Comparison of ENCODE assay signal across 8 cellular contexts in the genomic region with DNA sequence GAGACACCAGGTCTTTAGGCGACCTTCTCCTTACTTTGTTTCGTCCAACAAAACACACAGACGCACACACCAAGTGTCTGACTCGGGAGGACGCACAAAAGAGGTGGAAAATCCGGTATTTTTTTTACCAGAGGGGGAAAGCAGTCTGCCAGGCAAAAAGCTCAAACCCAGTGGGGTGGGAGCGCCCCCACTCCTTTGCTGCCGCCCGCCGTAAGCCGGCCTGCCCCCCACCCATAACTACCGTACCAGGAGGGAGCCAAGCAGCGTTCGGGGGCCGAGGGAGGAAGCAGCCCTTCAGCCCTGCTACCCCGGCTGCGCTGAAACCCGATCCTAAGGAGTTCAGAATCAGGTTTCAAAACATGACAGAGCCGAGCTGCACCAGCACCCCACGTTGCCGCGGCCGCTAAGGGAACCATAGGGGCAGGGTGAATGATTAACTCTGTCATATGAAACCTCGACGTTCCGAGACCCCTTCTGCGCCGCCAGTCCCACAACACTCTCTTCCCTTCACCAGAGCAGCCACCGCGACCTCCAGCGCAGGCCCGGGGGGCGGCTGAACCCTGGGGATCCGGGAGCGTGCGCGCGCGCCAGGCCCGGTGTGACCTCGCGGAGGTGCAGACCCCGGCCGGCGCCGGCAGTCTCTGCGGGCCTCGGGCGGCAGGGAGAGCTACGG. TPM values are rescaled to one million over a fixed set of nuclear protein-coding genes. Genes with fewer than 3 reads are reported as not detected.
DNase-seq lines count a peak whose midpoint lies in the region; ATAC-seq, FAIRE-seq and TF ChIP-seq lines count a peak whose summit lies in the region.

No MANE protein-coding gene starts in this region.

- no peak overlapping the region for H3K27ac Mint-ChIP-seq in IgD-negative memory B cell
- H3K27ac Mint-ChIP-seq in stimulated activated memory B cell treated with anti-CD40 and anti-IgM and Interleukin-4, amounts not matched to agents 10 μg/mL and 1 μg/mL and 100 μg/mL, for 72 hours = no peak overlapping the region

- H3K4me3 ChIP-seq in SU-DHL-6 (ENCODE audit: insufficient read depth, low read length, poor library complexity, severe bottlenecking) (peak overlapping the region; percentile 71), bronchial epithelial cell (ENCODE audit: low read depth, low read length) (peak overlapping the region; percentile 74), left lung (peak overlapping the region; percentile 55 to 66)

- H3K36me3 ChIP-seq in SU-DHL-6 (ENCODE audit: low read length) (no peaks in the 10 kb centered on the region), bronchial epithelial cell (ENCODE audit: control insufficient read depth, insufficient read depth, low read length) (peaks cover 4% of the 10 kb centered on the region), left lung (no peaks in the 10 kb centered on the region)

- no peak for FAIRE-seq in bronchial epithelial cell (lab: Jason Lieb, UNC)

- peak overlapping the region; percentile 91 for H2AFZ ChIP-seq in SU-DHL-6 (ENCODE audit: low read depth, low read length, severe bottlenecking)

- H4K20me1 ChIP-seq in SU-DHL-6 (ENCODE audit: low read depth, low read length) = no peaks in the 10 kb centered on the region

- peaks cover 0 to 32% of the 10 kb centered on the region in 2 donors for H3K4me1 ChIP-seq in left lung

- ATAC-seq in left lung = peak; percentile 44
- ATAC-seq in stimulated activated memory B cell treated with anti-CD40 and anti-IgM and Interleukin-4, amounts not matched to agents 10 μg/mL and 1 μg/mL and 100 μg/mL, for 72 hours = no peak
- ATAC-seq in GM19324 (IDR thresholded peaks at IDR 0.05; ENCODE audit: low FRiP score, unreplicated experiment) = no peak

- H3K9me2 ChIP-seq in SU-DHL-6 (replicated peaks; ENCODE audit: insufficient read depth, low read length) = no peaks in the 10 kb centered on the region

- peaks cover 0 to 3% (median 0%) of the 10 kb centered on the region in 3 donors for H3K9me3 Mint-ChIP-seq in IgD-negative memory B cell
- H3K9me3 Mint-ChIP-seq in stimulated activated memory B cell treated with anti-CD40 and anti-IgM and Interleukin-4, amounts not matched to agents 10 μg/mL and 1 μg/mL and 100 μg/mL, for 72 hours = no peaks in the 10 kb centered on the region

- intact Hi-C loops in left lung (cut with DNase I) = no loop called here

- H3K4me3 Mint-ChIP-seq in IgD-negative memory B cell = peak overlapping the region; percentile 83 to 94 (median 90)
- peak overlapping the region; percentile 83 for H3K4me3 Mint-ChIP-seq in stimulated activated memory B cell treated with anti-CD40 and anti-IgM and Interleukin-4, amounts not matched to agents 10 μg/mL and 1 μg/mL and 100 μg/mL, for 72 hours

- peaks cover 2% of the 10 kb centered on the region for H3K36me3 Mint-ChIP-seq in IgD-negative memory B cell
- H3K36me3 Mint-ChIP-seq in stimulated activated memory B cell treated with anti-CD40 and anti-IgM and Interleukin-4, amounts not matched to agents 10 μg/mL and 1 μg/mL and 100 μg/mL, for 72 hours = no peaks in the 10 kb centered on the region

- no peaks in the 10 kb centered on the region for H3F3A ChIP-seq in SU-DHL-6 (ENCODE audit: insufficient read depth)

- H3K27me3 Mint-ChIP-seq in IgD-negative memory B cell = peaks cover 47% of the 10 kb centered on the region
- H3K27me3 Mint-ChIP-seq in stimulated activated memory B cell treated with anti-CD40 and anti-IgM and Interleukin-4, amounts not matched to agents 10 μg/mL and 1 μg/mL and 100 μg/mL, for 72 hours = peaks cover 70% of the 10 kb centered on the region

- H3K79me2 ChIP-seq in SU-DHL-6 (ENCODE audit: insufficient read depth, low read length) = no peaks in the 10 kb centered on the region

- peaks cover 5 to 6% (median 6%) of the 10 kb centered on the region in 3 donors for H3K4me1 Mint-ChIP-seq in IgD-negative memory B cell
- peaks cover 15% of the 10 kb centered on the region for H3K4me1 Mint-ChIP-seq in stimulated activated memory B cell treated with anti-CD40 and anti-IgM and Interleukin-4, amounts not matched to agents 10 μg/mL and 1 μg/mL and 100 μg/mL, for 72 hours

- H3K27me3 ChIP-seq in SU-DHL-6 (ENCODE audit: low read length) (no peaks in the 10 kb centered on the region), bronchial epithelial cell (ENCODE audit: control insufficient read depth, insufficient read depth, low read length) (no peaks in the 10 kb centered on the region), left lung (peaks cover 0 to 100% of the 10 kb centered on the region in 2 donors)

- H3K27ac ChIP-seq in SU-DHL-6 (ENCODE audit: low read depth, low read length) (no peak overlapping the region), left lung (no peak overlapping the region)

- peak; percentile 18 to 33 for DNase-seq in SHP77 (lab: John Stamatoyannopoulos, UW)
- DNase-seq in SHP77 treated with DMSO at 0.1 percent for 48 hours (lab: John Stamatoyannopoulos, UW) = no peak
- DNase-seq in bronchial epithelial cell (ENCODE audit: low read depth) = peak; percentile 35
- DNase-seq in left lung = peak; percentile 38 to 80

- peak overlapping the region; percentile 94 for H3K4me2 ChIP-seq in SU-DHL-6 (ENCODE audit: low read depth, low read length, poor library complexity, severe bottlenecking)

- peak overlapping the region; percentile 51 for H3K9ac ChIP-seq in SU-DHL-6 (ENCODE audit: low read length)

- H3K9me3 ChIP-seq in SU-DHL-6 (ENCODE audit: insufficient read depth, low read length) = no peaks in the 10 kb centered on the region
- H3K9me3 ChIP-seq in left lung = no peaks in the 10 kb centered on the region

- TF ChIP-seq CTCF in SU-DHL-6 (IDR thresholded peaks at IDR 0.05; ENCODE audit: insufficient read depth, low read length, poor library complexity, severe bottlenecking) (no peak), bronchial epithelial cell (IDR thresholded peaks at IDR 0.05; ENCODE audit: insufficient read depth, low read length, severe bottlenecking) (no peak), left lung (IDR thresholded peaks at IDR 0.05) (no peak)

RNA-seq across cellular contexts. Expression of a gene that starts 1.9 kb away (rescaled TPM):
- polyA plus RNA-seq in IgD-negative memory B cell = not detected
- 4.7 and 5.8 TPM in 2 replicates for total RNA-seq in bronchial epithelial cell
- total RNA-seq in left lung = 1 to 10 TPM; 1.9 to 3.6 TPM

RNA-seq across cellular contexts. Expression of a gene that starts 12.3 kb away (rescaled TPM):
- 18.0 TPM for polyA plus RNA-seq in IgD-negative memory B cell
- 40.3 and 59.9 TPM in 2 replicates for total RNA-seq in bronchial epithelial cell
- total RNA-seq in left lung = 10 to 100 TPM; 21.6 to 22.7 TPM
